ENCODE assay signal across 1 cellular context in the genomic region with DNA sequence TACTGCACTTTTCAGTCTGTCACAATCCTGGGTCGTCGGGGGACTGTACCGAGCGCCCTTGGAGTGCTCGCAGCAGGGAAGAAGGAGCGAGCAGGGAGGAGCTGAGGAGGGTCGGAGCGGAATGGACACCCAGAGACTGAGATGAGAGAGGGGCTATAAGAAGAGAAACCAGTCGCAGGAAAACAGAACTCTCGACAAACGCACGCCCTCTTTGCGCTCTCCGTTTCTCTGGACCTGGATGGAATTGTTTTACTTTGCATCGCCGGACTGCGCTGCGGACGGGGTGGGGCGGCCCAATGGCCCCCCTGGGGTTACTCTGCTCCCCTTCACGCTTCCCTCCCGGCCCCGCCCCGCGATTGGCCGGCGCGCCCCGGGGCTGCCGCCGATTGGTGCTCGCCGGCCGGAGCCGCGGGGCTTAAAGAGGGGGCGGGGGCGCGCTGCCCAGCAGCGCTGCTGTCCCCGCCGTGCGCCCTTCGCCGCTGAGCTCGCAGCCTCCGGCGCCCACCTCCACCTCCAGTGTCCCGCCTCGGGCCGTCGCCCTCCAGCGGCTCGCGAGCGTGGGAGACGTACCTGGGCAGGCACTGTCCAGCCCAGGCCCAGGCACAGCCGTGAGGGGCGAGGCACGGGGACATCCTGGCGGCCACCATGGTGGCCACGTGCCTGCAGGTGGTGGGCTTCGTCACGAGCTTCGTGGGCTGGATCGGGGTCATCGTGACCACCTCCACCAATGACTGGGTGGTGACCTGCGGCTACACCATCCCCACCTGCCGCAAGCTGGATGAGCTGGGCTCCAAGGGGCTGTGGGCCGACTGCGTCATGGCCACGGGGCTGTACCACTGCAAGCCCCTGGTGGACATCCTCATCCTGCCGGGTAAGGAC.
A peak's percentile ranks its signal among the peaks of the same experiment; 100 is the strongest.
TF ChIP-seq lines count a peak whose summit lies in the region.

CLDN11 (plus strand) TSS at position 447 of the 879 bp plus-strand sequence; CDS start at position 646, 199 bp downstream.

TF ChIP-seq in K562, 482 proteins besides CTCF, POLR2A, EP300 and RAD21 (continued from another document):
- TF ChIP-seq MGA (IDR thresholded peaks at IDR 0.05) (peak; percentile 37; the same call in 1 of the 2 replicates), FOXP4 (CRISPR knock-in tag; IDR thresholded peaks at IDR 0.05; ENCODE audit: borderline replicate concordance) (no peak), KDM2B (CRISPR knock-in tag; IDR thresholded peaks at IDR 0.05) (no peak), PHF20 (IDR thresholded peaks at IDR 0.05; ENCODE audit: partially characterized antibody) (no peak), E2F6 (IDR thresholded peaks at IDR 0.05; ENCODE audit: borderline replicate concordance in 1 of 2, extremely low read depth in 1 of 2, insufficient read depth in 1 of 2, insufficient read length in 1 of 2, low read depth in 1 of 2, low read length in 1 of 2, poor library complexity in 1 of 2, severe bottlenecking in 1 of 2) (peak in 1 of 2 experiments; percentile 7), THAP7 (CRISPR knock-in tag; IDR thresholded peaks at IDR 0.05) (no peak), L3MBTL2 (IDR thresholded peaks at IDR 0.05) (0 out of 2 replicates have a peak, but pooled peaks have one; percentile 13)
- TF ChIP-seq, protein P1, sequence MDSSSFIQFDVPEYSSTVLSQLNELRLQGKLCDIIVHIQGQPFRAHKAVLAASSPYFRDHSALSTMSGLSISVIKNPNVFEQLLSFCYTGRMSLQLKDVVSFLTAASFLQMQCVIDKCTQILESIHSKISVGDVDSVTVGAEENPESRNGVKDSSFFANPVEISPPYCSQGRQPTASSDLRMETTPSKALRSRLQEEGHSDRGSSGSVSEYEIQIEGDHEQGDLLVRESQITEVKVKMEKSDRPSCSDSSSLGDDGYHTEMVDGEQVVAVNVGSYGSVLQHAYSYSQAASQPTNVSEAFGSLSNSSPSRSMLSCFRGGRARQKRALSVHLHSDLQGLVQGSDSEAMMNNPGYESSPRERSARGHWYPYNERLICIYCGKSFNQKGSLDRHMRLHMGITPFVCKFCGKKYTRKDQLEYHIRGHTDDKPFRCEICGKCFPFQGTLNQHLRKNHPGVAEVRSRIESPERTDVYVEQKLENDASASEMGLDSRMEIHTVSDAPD (CRISPR knock-in tag; IDR thresholded peaks at IDR 0.05): no peak
